ENCODE assay signal across 1 cellular context in the genomic region with DNA sequence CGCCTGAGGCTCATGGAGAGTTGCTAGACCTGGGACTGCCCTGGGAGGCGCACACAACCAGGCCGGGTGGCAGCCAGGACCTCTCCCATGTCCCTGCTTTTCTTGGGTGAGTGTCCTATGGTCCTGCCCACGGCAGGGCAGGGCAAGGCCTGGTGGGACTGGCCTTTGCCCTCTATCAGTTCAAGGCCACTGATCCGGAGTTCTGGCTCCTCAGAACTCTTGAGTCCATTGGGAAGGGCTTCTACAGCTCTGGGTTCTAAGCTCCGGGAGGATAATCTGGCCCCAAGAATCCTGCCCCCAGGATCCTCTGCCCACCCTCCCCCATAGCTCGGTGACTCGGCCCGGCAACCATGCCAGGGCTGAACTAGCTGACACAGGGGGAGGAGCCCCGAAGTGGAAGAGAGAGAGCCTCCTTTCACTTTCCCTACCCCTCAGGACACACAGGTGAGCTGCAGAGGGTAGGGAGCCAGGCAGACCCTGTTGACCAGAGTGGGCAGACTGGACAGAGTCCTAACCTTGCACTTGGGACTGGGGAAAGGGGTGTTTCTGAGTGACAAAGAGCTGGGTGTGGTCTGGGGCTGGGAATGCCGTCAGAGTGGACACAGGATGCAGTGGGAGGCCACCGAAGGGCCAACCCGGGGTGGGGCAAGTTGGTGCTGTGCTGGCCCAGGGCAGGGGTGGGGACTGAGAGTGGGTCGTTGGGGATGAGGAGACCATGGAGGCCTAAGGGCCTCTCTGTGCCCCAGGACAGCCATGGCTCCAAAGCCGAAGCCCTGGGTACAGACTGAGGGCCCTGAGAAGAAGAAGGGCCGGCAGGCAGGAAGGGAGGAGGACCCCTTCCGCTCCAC.
TF ChIP-seq lines count a peak whose summit lies in the region.

No MANE protein-coding gene starts in this region.

TF ChIP-seq in IMR-90, 13 proteins besides CTCF, POLR2A, EP300 and RAD21 (continued from another document):
- no peak for TF ChIP-seq RCOR1 (IDR thresholded peaks at IDR 0.05; ENCODE audit: insufficient replicate concordance, low read length)
- TF ChIP-seq MAZ (IDR thresholded peaks at IDR 0.05; ENCODE audit: borderline replicate concordance, low read depth, low read length): no peak
- TF ChIP-seq NFE2L2 (IDR thresholded peaks at IDR 0.05; ENCODE audit: low read depth, low read length): no peak
- TF ChIP-seq BHLHE40 (IDR thresholded peaks at IDR 0.05; ENCODE audit: low read depth, low read length): no peak
- no peak for TF ChIP-seq CHD1 (IDR thresholded peaks at IDR 0.05; ENCODE audit: low read depth, low read length)
- TF ChIP-seq USF2 (IDR thresholded peaks at IDR 0.05; ENCODE audit: low read depth, low read length): no peak
- no peak for TF ChIP-seq MAFK (IDR thresholded peaks at IDR 0.05; ENCODE audit: low read depth, low read length)
- no peak for TF ChIP-seq CEBPB (IDR thresholded peaks at IDR 0.05; ENCODE audit: low read depth, low read length)
